ENCODE assay signal across 1 cellular context in genomic region chr2:8998418-8998817, GRCh38.
TF ChIP-seq lines count a peak whose summit lies in the region.

No MANE protein-coding gene starts in this region.

TF ChIP-seq in K562, 482 proteins besides CTCF, POLR2A, EP300 and RAD21 (continued from another document and continues in another):
- TF ChIP-seq PRDM10 (IDR thresholded peaks at IDR 0.05; ENCODE audit: partially characterized antibody): no peak
- TF ChIP-seq KDM4B (IDR thresholded peaks at IDR 0.05; ENCODE audit: borderline replicate concordance in 2 of 2, low read depth in 1 of 2): no peak
- TF ChIP-seq RFX5 (IDR thresholded peaks at IDR 0.05; ENCODE audit: low read depth, low read length): no peak
- TF ChIP-seq PBX2 (CRISPR knock-in tag; IDR thresholded peaks at IDR 0.05; ENCODE audit: low read depth): no peak
- TF ChIP-seq PBX2 (tag; conservative IDR thresholded peaks at IDR 0.05; ENCODE audit: low read depth): 0 out of 2 replicates have a peak, but pooled peaks have one; percentile 13
- no peak for TF ChIP-seq GTF2B (IDR thresholded peaks at IDR 0.05; ENCODE audit: extremely low read depth, insufficient read length)
- TF ChIP-seq USF2 (CRISPR knock-in tag; IDR thresholded peaks at IDR 0.05): no peak
- peak; percentile 24 for TF ChIP-seq CBFA2T2 (conservative IDR thresholded peaks at IDR 0.05)
- TF ChIP-seq ZNF436 (CRISPR knock-in tag; IDR thresholded peaks at IDR 0.05): no peak
- TF ChIP-seq CBFA2T3 (IDR thresholded peaks at IDR 0.05): peak; percentile 70
- no peak; the same call in 1 of the 2 replicates for TF ChIP-seq BACH1 (tag; IDR thresholded peaks at IDR 0.05)
- 0 out of 2 replicates have a peak, but pooled peaks have one; percentile 31 for TF ChIP-seq CXXC5 (CRISPR knock-in tag; IDR thresholded peaks at IDR 0.05)
- no peak for TF ChIP-seq KLF10 (CRISPR knock-in tag; IDR thresholded peaks at IDR 0.05)
- TF ChIP-seq SMARCA4 (IDR thresholded peaks at IDR 0.05): peak; percentile 56; the same call in 1 of the 2 replicates
- 0 out of 4 replicates have a peak, but pooled peaks of 1 of the 2 experiments have one; percentile 17 for TF ChIP-seq SIN3A (IDR thresholded peaks at IDR 0.05; ENCODE audit: borderline replicate concordance in 2 of 2, control insufficient read depth in 1 of 2, low read depth in 2 of 2, low read length in 2 of 2)
- TF ChIP-seq JUND (IDR thresholded peaks at IDR 0.05; ENCODE audit: borderline replicate concordance, low read depth, low read length): peak; percentile 27; the same call in 1 of the 2 replicates
- no peak for TF ChIP-seq JUND (tag; IDR thresholded peaks at IDR 0.05; ENCODE audit: borderline replicate concordance, low read depth, low read length)
- no peak for TF ChIP-seq ZFP91 (CRISPR knock-in tag; IDR thresholded peaks at IDR 0.05)
- TF ChIP-seq CREB3 (tag; conservative IDR thresholded peaks at IDR 0.05; ENCODE audit: low read depth): no peak
- no peak for TF ChIP-seq PHTF2 (CRISPR knock-in tag; IDR thresholded peaks at IDR 0.05)
- TF ChIP-seq RBM14 (IDR thresholded peaks at IDR 0.05; ENCODE audit: borderline replicate concordance, insufficient read depth, low read depth, low read length): no peak
- TF ChIP-seq TAF9B (IDR thresholded peaks at IDR 0.05; ENCODE audit: partially characterized antibody): no peak
- 0 out of 2 replicates have a peak, but pooled peaks have one; percentile 35 for TF ChIP-seq HDAC2 (IDR thresholded peaks at IDR 0.05)
- peak; percentile 6 for TF ChIP-seq RBBP5 (IDR thresholded peaks at IDR 0.05; ENCODE audit: borderline replicate concordance, insufficient read depth, low read length, poor library complexity, severe bottlenecking)
- no peak for TF ChIP-seq HBP1 (CRISPR knock-in tag; IDR thresholded peaks at IDR 0.05)
- no peak for TF ChIP-seq ARNT (IDR thresholded peaks at IDR 0.05)
- no peak for TF ChIP-seq TSC22D4 (tag; IDR thresholded peaks at IDR 0.05)
- TF ChIP-seq PHF20 (IDR thresholded peaks at IDR 0.05; ENCODE audit: partially characterized antibody): no peak
- TF ChIP-seq E2F3 (CRISPR knock-in tag; IDR thresholded peaks at IDR 0.05): no peak
- no peak for TF ChIP-seq MEF2A (IDR thresholded peaks at IDR 0.05; ENCODE audit: control insufficient read depth, low read depth, low read length)
- peak; percentile 67; the same call in 1 of the 2 replicates for TF ChIP-seq LEF1 (IDR thresholded peaks at IDR 0.05)
- TF ChIP-seq FOXO4 (CRISPR knock-in tag; IDR thresholded peaks at IDR 0.05): no peak
- no peak for TF ChIP-seq GABPB1 (CRISPR knock-in tag; IDR thresholded peaks at IDR 0.05)
- no peak for TF ChIP-seq TFE3 (CRISPR knock-in tag; IDR thresholded peaks at IDR 0.05)
- TF ChIP-seq NCOR1 (IDR thresholded peaks at IDR 0.05): peak; percentile 49; the same call in 1 of the 2 replicates
- TF ChIP-seq HDAC1 (IDR thresholded peaks at IDR 0.05): peak in 1 of 2 experiments; percentile 33; a peak in 1 of 4 replicates
- TF ChIP-seq ZSCAN32 (CRISPR knock-in tag; IDR thresholded peaks at IDR 0.05): no peak
- no peak for TF ChIP-seq ZBTB34 (CRISPR knock-in tag; IDR thresholded peaks at IDR 0.05)
- TF ChIP-seq SP1 (CRISPR knock-in tag; IDR thresholded peaks at IDR 0.05): no peak
- TF ChIP-seq POLR2AphosphoS2 (IDR thresholded peaks at IDR 0.05; ENCODE audit: low read length): no peak
- peak; percentile 17; the same call in 1 of the 2 replicates for TF ChIP-seq EGR1 (conservative IDR thresholded peaks at IDR 0.05)
- no peak for TF ChIP-seq NONO (IDR thresholded peaks at IDR 0.05; ENCODE audit: low read depth in 2 of 2, low read length in 1 of 2)
